ENCODE assay signal across 27 cellular contexts in genomic region chr15:41622901-41623300, GRCh38. TPM values are rescaled to one million over a fixed set of nuclear protein-coding genes. Genes with fewer than 3 reads are reported as not detected.
DNase-seq lines count a peak whose midpoint lies in the region; ATAC-seq and TF ChIP-seq lines count a peak whose summit lies in the region.
"Had no signal": no experiment of that assay in that cellular context is flagged by ENCODE, and none has a peak within 500 bp of the region (broad histone marks: within the 10 kb centered on the region; RNA-seq: fewer than 3 reads in every experiment).

No MANE protein-coding gene starts in this region.

- H3K9me3 ChIP-seq in breast epithelium = peaks cover 0 to 5% of the 10 kb centered on the region in 2 donors
- H3K9me3 ChIP-seq: esophagus squamous epithelium, upper lobe of left lung had no signal

- BruUV-seq in MCF 10A (replicated peaks; lab: Mats Ljungman, UMichigan) = no TSS peak

- no peak for TF ChIP-seq CTCF in MCF 10A (IDR thresholded peaks at IDR 0.05; ENCODE audit: unreplicated experiment)
- no peak for TF ChIP-seq CTCF in breast epithelium (IDR thresholded peaks at IDR 0.05)
- no peak for TF ChIP-seq CTCF in VCaP (conservative IDR thresholded peaks at IDR 0.05)
- TF ChIP-seq CTCF in fibroblast of villous mesenchyme (IDR thresholded peaks at IDR 0.05; ENCODE audit: insufficient read depth, low read depth, low read length) = no peak
- no peak for TF ChIP-seq CTCF in type B pancreatic cell (conservative IDR thresholded peaks at IDR 0.05)

- POLR2A ChIA-PET in MCF 10A (lab: Yijun Ruan, JAX) = interaction anchor here (1.6 kb wide), 1 partner anchor 19 kb away, joined by 6 read pairs; no protein-coding TSS in a partner anchor

- H3K27ac Mint-ChIP-seq in MCF 10A (ENCODE audit: low read depth, unreplicated experiment) (peak overlapping the region; percentile 97), type B pancreatic cell (peak overlapping the region; percentile 48)
- H3K27ac Mint-ChIP-seq: activated naive CD4-positive, alpha-beta T cell treated with anti-CD3 and anti-CD28 coated beads for 36 hours; endodermal cell had no signal

- H3K4me1 ChIP-seq in breast epithelium = no peaks in the 10 kb centered on the region

- no peak for ATAC-seq in GM19467 (IDR thresholded peaks at IDR 0.05; ENCODE audit: unreplicated experiment)
- ATAC-seq: K562 had no signal

- H3K4me3 ChIP-seq in breast epithelium = no peak overlapping the region
- no peak overlapping the region for H3K4me3 ChIP-seq in fibroblast of villous mesenchyme (ENCODE audit: low read depth, low read length)
- H3K4me3 ChIP-seq: BLaER1 treated with 17β-estradiol and CSF1 and Interleukin-3, amounts not matched to agents 10 nM and 100 nM; K562 had no signal

- TF ChIP-seq POLR2A in breast epithelium (IDR thresholded peaks at IDR 0.05) = no peak

- CTCF ChIA-PET in MCF 10A (lab: Yijun Ruan, JAX) = no interaction called here

- H3K27me3 ChIP-seq in breast epithelium = no peaks in the 10 kb centered on the region
- H3K27me3 ChIP-seq: esophagus squamous epithelium, upper lobe of left lung had no signal

- H3K4me3 Mint-ChIP-seq in MCF 10A (ENCODE audit: unreplicated experiment) = no peak overlapping the region
- peak overlapping the region; percentile 69 for H3K4me3 Mint-ChIP-seq in type B pancreatic cell
- H3K4me3 Mint-ChIP-seq: endodermal cell had no signal

- H3K27me3 Mint-ChIP-seq in MCF 10A (ENCODE audit: insufficient read depth, unreplicated experiment) (no peaks in the 10 kb centered on the region), type B pancreatic cell (no peaks in the 10 kb centered on the region)

- H3K36me3 Mint-ChIP-seq in MCF 10A (ENCODE audit: insufficient read depth, unreplicated experiment) (peaks cover 6% of the 10 kb centered on the region), type B pancreatic cell (peaks cover 3% of the 10 kb centered on the region)

- intact Hi-C loops in MCF 10A (cut with micrococcal nuclease) (no loop called here), breast epithelium (cut with DNase I; ENCODE audit: low total_unique reads) (no loop called here)

- H3K36me3 ChIP-seq in breast epithelium = no peaks in the 10 kb centered on the region
- H3K36me3 ChIP-seq: BLaER1 treated with 17β-estradiol and CSF1 and Interleukin-3, amounts not matched to agents 10 nM and 100 nM; esophagus squamous epithelium; left ventricle myocardium inferior; upper lobe of left lung had no signal

- DNase-seq in MCF 10A (ENCODE audit: unreplicated experiment) = no peak
- no peak for DNase-seq in breast epithelium (ENCODE audit: low spot score in 2 of 2)
- DNase-seq in fibroblast of villous mesenchyme (ENCODE audit: low read depth) = peak; percentile 66
- DNase-seq in type B pancreatic cell (ENCODE audit: extremely low spot score, unreplicated experiment) = no peak
- DNase-seq in activated gamma-delta T cell treated with Interleukin-2 at 50 U/mL for 16 hours = no peak
- no peak for DNase-seq in glomerular visceral epithelial cell (ENCODE audit: extremely low spot score)
- DNase-seq: activated CD4-positive, alpha-beta T cell treated with anti-CD3 and anti-CD28 coated beads for 1 hour; activated naive CD4-positive, alpha-beta T cell treated with anti-CD3 and anti-CD28 coated beads for 36 hours; anterior cingulate cortex; endodermal cell; esophagus squamous epithelium; HCEC 1CT; islet precursor cell; left ventricle myocardium inferior; mesendoderm; NCI-H1417 treated with DMSO at 0.1 percent for 48 hours; NCI-H2081; NCI-H345; SIG-M5; stimulated activated CD4-positive, alpha-beta T cell treated with anti-CD3 and anti-CD28 coated beads, Interleukin-1b, Interleukin-23, amount 100 ng/mL, for 48 hours; stimulated activated CD8-positive, alpha-beta memory T cell treated with anti-CD3 and anti-CD28 coated beads, Interleukin-4, amount 100 ng/mL, for 48 hours; T-helper 1 cell had no signal

- H3K9me3 Mint-ChIP-seq in MCF 10A (ENCODE audit: unreplicated experiment) (no peaks in the 10 kb centered on the region), type B pancreatic cell (no peaks in the 10 kb centered on the region)

- H3K4me1 Mint-ChIP-seq in MCF 10A (ENCODE audit: insufficient read depth, unreplicated experiment) (no peaks in the 10 kb centered on the region), type B pancreatic cell (ENCODE audit: unreplicated experiment) (peaks cover 10% of the 10 kb centered on the region)

- H3K27ac ChIP-seq in breast epithelium (no peak overlapping the region), VCaP (peak overlapping the region; percentile 95; the same call in 1 of the 2 replicates)
- H3K27ac ChIP-seq: BLaER1 treated with 17β-estradiol and CSF1 and Interleukin-3, amounts not matched to agents 10 nM and 100 nM; left ventricle myocardium inferior; upper lobe of left lung had no signal

RNA-seq across cellular contexts. Expression of gene MGA, which starts 37.3 kb away (rescaled TPM):
- total RNA-seq in MCF 10A (2022) = 15.9 and 17.5 TPM in 2 replicates
- total RNA-seq in breast epithelium = 10 to 100 TPM; 37.8 to 70.2 (median 65.9) TPM
- total RNA-seq in fibroblast of villous mesenchyme = 27.7 and 41.5 TPM in 2 replicates
- 45.4 and 54.9 TPM in 2 replicates for total RNA-seq in type B pancreatic cell (ENCODE audit: low replicate concordance)
